Comparison of ENCODE assay signal across 16 cellular contexts in genomic region chr5:80268916-80269315, GRCh38. TPM values are rescaled to one million over a fixed set of nuclear protein-coding genes. Genes with fewer than 3 reads are reported as not detected.
DNase-seq lines count a peak whose midpoint lies in the region; ATAC-seq lines count a peak whose summit lies in the region.
"Had no signal": no experiment of that assay in that cellular context is flagged by ENCODE, and none has a peak within 500 bp of the region (broad histone marks: within the 10 kb centered on the region; RNA-seq: fewer than 3 reads in every experiment).

No MANE protein-coding gene starts in this region.

- POLR2A ChIA-PET in activated CD8-positive, alpha-beta T cell treated with anti-CD3 and anti-CD28 coated beads, Interleukin-2, amount 10 ng/mL, durations not matched to agents 7 days and 5 days (lab: Charles Lee): interaction anchor here (0.8 to 3.0 kb wide), 4 partner anchors 13 to 174 kb away, joined by 3 to 31 read pairs (median 3); partner anchors contain the start of gene SERINC5

- H3K27ac ChIP-seq in BLaER1 (peak overlapping the region; percentile 84), mucosa of rectum (ENCODE audit: low read depth in 2 of 2, low read length in 2 of 2) (peak overlapping the region; percentile 6 to 35)

- H3K9ac ChIP-seq in BLaER1 (peak overlapping the region; percentile 71; the same call in 1 of the 2 replicates), mucosa of rectum (ENCODE audit: low read depth in 1 of 2, low read length in 2 of 2) (no peak overlapping the region)

- H3K27me3 ChIP-seq in BLaER1: no peaks in the 10 kb centered on the region
- no peaks in the 10 kb centered on the region for H3K27me3 ChIP-seq in mucosa of rectum (ENCODE audit: control insufficient read depth in 2 of 2, insufficient read depth in 2 of 2, low read length in 2 of 2)
- H3K27me3 ChIP-seq: BE2C had no signal

- H3K27me3 Mint-ChIP-seq in activated CD8-positive, alpha-beta T cell treated with anti-CD3 and anti-CD28 coated beads, Interleukin-2, amount 10 ng/mL, durations not matched to agents 7 days and 5 days (ENCODE audit: low read depth): no peaks in the 10 kb centered on the region

- DNase-seq in H4 (ENCODE audit: low spot score) (peak; percentile 68), SIG-M5 (lab: John Stamatoyannopoulos, UW) (no peak), NOMO-1 treated with dmso at 0.1 percent for 144 hours (lab: John Stamatoyannopoulos, UW; ENCODE audit: unreplicated experiment) (no peak), NCI-H82 treated with DMSO at 0.1 percent for 48 hours (lab: John Stamatoyannopoulos, UW; ENCODE audit: unreplicated experiment) (no peak)
- DNase-seq in activated CD8-positive, alpha-beta T cell treated with anti-CD3 and anti-CD28 coated beads, Interleukin-2, amount 10 ng/mL, durations not matched to agents 7 days and 5 days: no peak
- DNase-seq: amygdala; BE2C; effector CD4-positive, alpha-beta T cell; foreskin melanocyte; NCI-H1048; stimulated activated CD4-positive, alpha-beta T cell treated with anti-CD3 and anti-CD28 coated beads, Interleukin-2, amount 100 ng/mL, for 48 hours had no signal

- peaks cover 43% of the 10 kb centered on the region for H3K4me1 Mint-ChIP-seq in activated CD8-positive, alpha-beta T cell treated with anti-CD3 and anti-CD28 coated beads, Interleukin-2, amount 10 ng/mL, durations not matched to agents 7 days and 5 days (ENCODE audit: low read depth)

- no peaks in the 10 kb centered on the region for H3K36me3 Mint-ChIP-seq in activated CD8-positive, alpha-beta T cell treated with anti-CD3 and anti-CD28 coated beads, Interleukin-2, amount 10 ng/mL, durations not matched to agents 7 days and 5 days (ENCODE audit: low read depth)
- H3K36me3 Mint-ChIP-seq: stimulated activated effector memory CD8-positive, alpha-beta T cell treated with anti-CD3 and anti-CD28 coated beads, Interleukin-12 subunit alpha, Interleukin-12 subunit beta, amount 100 ng/mL, for 72 hours had no signal

- H3K9me3 ChIP-seq in BLaER1 (no peaks in the 10 kb centered on the region; the same call in 1 of the 2 replicates), mucosa of rectum (ENCODE audit: control insufficient read depth in 2 of 2, low read length in 2 of 2) (no peaks in the 10 kb centered on the region)
- H3K9me3 ChIP-seq: BE2C had no signal

- peak overlapping the region; percentile 95 for H3K27ac Mint-ChIP-seq in activated CD8-positive, alpha-beta T cell treated with anti-CD3 and anti-CD28 coated beads, Interleukin-2, amount 10 ng/mL, durations not matched to agents 7 days and 5 days
- H3K27ac Mint-ChIP-seq: stimulated activated effector memory CD8-positive, alpha-beta T cell treated with anti-CD3 and anti-CD28 coated beads, Interleukin-12 subunit alpha, Interleukin-12 subunit beta, amount 100 ng/mL, for 72 hours had no signal

- no peak overlapping the region for H3K4me3 ChIP-seq in BLaER1
- H3K4me3 ChIP-seq in mucosa of rectum (ENCODE audit: low read length in 2 of 2): no peak overlapping the region

- H3K4me2 ChIP-seq in BLaER1: peak overlapping the region; percentile 73

- H3K4me1 ChIP-seq in BLaER1 (peaks cover 50% of the 10 kb centered on the region), mucosa of rectum (ENCODE audit: control insufficient read depth in 2 of 2, insufficient read depth in 2 of 2, low read length in 2 of 2) (peaks cover 0 to 7% of the 10 kb centered on the region in 2 donors)
- H3K4me1 ChIP-seq: BE2C had no signal

- no peaks in the 10 kb centered on the region for H4K20me1 ChIP-seq in BLaER1

- H3K36me3 ChIP-seq in BLaER1 (no peaks in the 10 kb centered on the region), mucosa of rectum (ENCODE audit: control insufficient read depth in 2 of 2, insufficient read depth in 2 of 2, low read length in 2 of 2) (no peaks in the 10 kb centered on the region)
- H3K36me3 ChIP-seq: BE2C had no signal

- peak; percentile 35 for ATAC-seq in activated CD8-positive, alpha-beta T cell treated with anti-CD3 and anti-CD28 coated beads, Interleukin-2, amount 10 ng/mL, durations not matched to agents 7 days and 5 days
- ATAC-seq in HG03159 (IDR thresholded peaks at IDR 0.05; ENCODE audit: unreplicated experiment): no peak
- ATAC-seq: stimulated activated effector memory CD8-positive, alpha-beta T cell treated with anti-CD3 and anti-CD28 coated beads, Interleukin-12 subunit alpha, Interleukin-12 subunit beta, amount 100 ng/mL, for 72 hours had no signal

- peak overlapping the region; percentile 66 for H3K4me3 Mint-ChIP-seq in activated CD8-positive, alpha-beta T cell treated with anti-CD3 and anti-CD28 coated beads, Interleukin-2, amount 10 ng/mL, durations not matched to agents 7 days and 5 days
- H3K4me3 Mint-ChIP-seq: stimulated activated effector memory CD8-positive, alpha-beta T cell treated with anti-CD3 and anti-CD28 coated beads, Interleukin-12 subunit alpha, Interleukin-12 subunit beta, amount 100 ng/mL, for 72 hours had no signal

- no peaks in the 10 kb centered on the region for H3K9me3 Mint-ChIP-seq in activated CD8-positive, alpha-beta T cell treated with anti-CD3 and anti-CD28 coated beads, Interleukin-2, amount 10 ng/mL, durations not matched to agents 7 days and 5 days (ENCODE audit: insufficient read depth)
- H3K9me3 Mint-ChIP-seq: stimulated activated effector memory CD8-positive, alpha-beta T cell treated with anti-CD3 and anti-CD28 coated beads, Interleukin-12 subunit alpha, Interleukin-12 subunit beta, amount 100 ng/mL, for 72 hours had no signal

- CTCF ChIA-PET in activated CD8-positive, alpha-beta T cell treated with anti-CD3 and anti-CD28 coated beads, Interleukin-2, amount 10 ng/mL, durations not matched to agents 7 days and 5 days (lab: Charles Lee): interaction anchor here (0.9 to 4.2 kb wide), 7 partner anchors 13 to 186 kb away, joined by 3 to 25 read pairs (median 3); partner anchors contain the start of gene SERINC5

RNA-seq across cellular contexts. Expression of gene SERINC5, which starts 13.1 kb away (rescaled TPM):
- 10.1 and 15.6 TPM in 2 replicates for total RNA-seq in H4 (2014; rRNA removed; shearing (Covaris generic))
- total RNA-seq in activated CD8-positive, alpha-beta T cell treated with anti-CD3 and anti-CD28 coated beads, Interleukin-2, amount 10 ng/mL, durations not matched to agents 7 days and 5 days: 10 to 100 TPM; 52.5 to 54.5 TPM

RNA-seq across cellular contexts. Expression of gene SPZ1, which starts 50.9 kb away (rescaled TPM):
- total RNA-seq in H4 (2014; rRNA removed; shearing (Covaris generic)): not detected in 2 replicates
- total RNA-seq in activated CD8-positive, alpha-beta T cell treated with anti-CD3 and anti-CD28 coated beads, Interleukin-2, amount 10 ng/mL, durations not matched to agents 7 days and 5 days: not detected
- total RNA-seq: G401 had no signal
